22 cellular contexts compared by ENCODE assay signal in the genomic region with DNA sequence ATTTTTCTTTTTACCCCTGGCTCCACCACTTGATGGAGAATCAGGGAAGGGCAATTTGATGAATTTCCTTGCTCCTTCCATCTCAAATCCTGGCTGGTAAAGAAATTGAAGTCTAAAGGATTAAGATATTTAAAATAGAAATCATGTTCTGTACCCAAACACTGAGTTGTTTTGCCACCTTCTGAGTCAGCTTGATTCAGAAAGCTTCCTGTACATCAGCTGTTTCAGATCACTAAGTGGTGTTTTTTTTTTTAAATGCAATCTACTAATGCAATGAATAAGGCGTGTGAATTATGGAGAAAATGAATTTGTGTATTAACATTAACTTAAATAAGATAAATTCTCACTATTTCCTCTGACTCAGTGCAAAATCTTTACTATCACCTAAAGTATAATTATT. TPM values are rescaled to one million over a fixed set of nuclear protein-coding genes. Genes with fewer than 3 reads are reported as not detected.
"Had no signal": no experiment of that assay in that cellular context is flagged by ENCODE, and none has a peak within 500 bp of the region (broad histone marks: within the 10 kb centered on the region; RNA-seq: fewer than 3 reads in every experiment).

No MANE protein-coding gene starts in this region.

- H3K27me3 ChIP-seq: ascending aorta, colonic mucosa, right atrium auricular region, suprapubic skin, tibial nerve had no signal

- ATAC-seq: activated CD8-positive, alpha-beta memory T cell treated with anti-CD3 and anti-CD28 coated beads, Interleukin-2, amount 10 ng/mL, durations not matched to agents 7 days and 5 days; activated CD8-positive, alpha-beta T cell treated with anti-CD3 and anti-CD28 coated beads for 36 hours; left ventricle myocardium superior; naive thymus-derived CD8-positive, alpha-beta T cell; psoas muscle; stimulated activated naive CD8-positive, alpha-beta T cell treated with anti-CD3 and anti-CD28 coated beads, Interleukin-15, amount 100 ng/mL, for 72 hours; T-cell had no signal

- H3K27ac ChIP-seq: ascending aorta, colonic mucosa, right atrium auricular region, skin epidermis, suprapubic skin, tibial nerve, WERI-Rb-1 had no signal

- H3K36me3 ChIP-seq: ascending aorta, colonic mucosa, right atrium auricular region, suprapubic skin, tibial nerve, WERI-Rb-1 had no signal

- H3K9me3 ChIP-seq: ascending aorta, colonic mucosa, psoas muscle, right atrium auricular region, suprapubic skin, tibial nerve had no signal

- DNase-seq: activated CD4-positive, alpha-beta T cell treated with anti-CD3 and anti-CD28 coated beads, Interleukin-2, amount 10 ng/mL, durations not matched to agents 7 days and 5 days; activated CD4-positive, CD25-positive, alpha-beta regulatory T cell treated with anti-CD3 and anti-CD28 coated beads, Interleukin-2, amount 50 U/mL, for 72 hours; activated CD8-positive, alpha-beta memory T cell treated with anti-CD3 and anti-CD28 coated beads, Interleukin-2, amount 10 ng/mL, durations not matched to agents 7 days and 5 days; activated CD8-positive, alpha-beta T cell treated with anti-CD3 and anti-CD28 coated beads for 36 hours; activated gamma-delta T cell; activated T-cell treated with anti-CD3 and anti-CD28 coated beads for 4 hours; colonic mucosa; glutamatergic neuron; hippocampal formation; left ventricle myocardium superior; mammary epithelial cell; naive thymus-derived CD8-positive, alpha-beta T cell; psoas muscle; stimulated activated CD4-positive, alpha-beta T cell treated with anti-CD3 and anti-CD28 coated beads, Interleukin-1b, Interleukin-23, amount 100 ng/mL, for 48 hours; stimulated activated naive CD8-positive, alpha-beta T cell treated with anti-CD3 and anti-CD28 coated beads, Interleukin-15, amount 100 ng/mL, for 72 hours; T-cell had no signal

- H3K4me3 ChIP-seq: ascending aorta, colonic mucosa, psoas muscle, right atrium auricular region, skin epidermis, suprapubic skin, tibial nerve had no signal

- H3K4me1 ChIP-seq: ascending aorta, colonic mucosa, right atrium auricular region, suprapubic skin, tibial nerve had no signal

RNA-seq across cellular contexts. Expression of a gene that starts 11.5 kb away (rescaled TPM):
- total RNA-seq: activated CD4-positive, alpha-beta T cell treated with anti-CD3 and anti-CD28 coated beads, Interleukin-2, amount 10 ng/mL, durations not matched to agents 7 days and 5 days; activated CD8-positive, alpha-beta memory T cell treated with anti-CD3 and anti-CD28 coated beads, Interleukin-2, amount 10 ng/mL, durations not matched to agents 7 days and 5 days; activated CD8-positive, alpha-beta T cell treated with anti-CD3 and anti-CD28 coated beads for 36 hours; ascending aorta; naive thymus-derived CD8-positive, alpha-beta T cell; suprapubic skin; T-cell had no signal
- polyA plus RNA-seq: naive thymus-derived CD8-positive, alpha-beta T cell had no signal
